Comparison of ENCODE assay signal across 36 cellular contexts in genomic region chr2:238478216-238478615, GRCh38.
"Had no signal": no experiment of that assay in that cellular context is flagged by ENCODE, and none has a peak within 500 bp of the region (broad histone marks: within the 10 kb centered on the region; RNA-seq: fewer than 3 reads in every experiment).

No MANE protein-coding gene starts in this region.

- H3K27ac ChIP-seq: ascending aorta, cardiac muscle cell, VCaP had no signal

- H3K4me3 ChIP-seq: ascending aorta, cardiac muscle cell had no signal

- DNase-seq: activated B cell treated with CpG ODN at 0.5 μM for 24 hours; activated CD4-positive, alpha-beta memory T cell treated with anti-CD3 and anti-CD28 coated beads for 36 hours; activated CD4-positive, alpha-beta T cell treated with anti-CD3 and anti-CD28 coated beads for 48 hours; activated CD4-positive, alpha-beta T cell treated with anti-CD3 and anti-CD28 coated beads, Interleukin-2, amount 50 U/mL, for 1 hour; activated CD4-positive, alpha-beta T cell treated with anti-CD3 and anti-CD28 coated beads, Interleukin-2, amount 50 U/mL, for 4 hours; activated CD4-positive, CD25-positive, alpha-beta regulatory T cell treated with anti-CD3 and anti-CD28 coated beads, Interleukin-2, amount 50 U/mL, for 72 hours; activated CD8-positive, alpha-beta memory T cell treated with anti-CD3 and anti-CD28 coated beads, Interleukin-2, amount 50 U/mL, for 4 hours; activated CD8-positive, alpha-beta T cell treated with anti-CD3 and anti-CD28 coated beads for 36 hours; activated effector memory CD4-positive, alpha-beta T cell treated with anti-CD3 and anti-CD28 coated beads, Interleukin-2, amount 50 U/mL, for 16 hours; activated gamma-delta T cell treated with Interleukin-2 at 50 U/mL for 16 hours; activated naive CD4-positive, alpha-beta T cell; activated naive CD4-positive, alpha-beta T cell treated with anti-CD3 and anti-CD28 coated beads for 36 hours; activated naive CD4-positive, alpha-beta T cell treated with anti-CD3 and anti-CD28 coated beads, Interleukin-2, amount 50 U/mL, for 16 hours; activated naive CD8-positive, alpha-beta T cell treated with anti-CD3 and anti-CD28 coated beads for 36 hours; activated T-cell treated with anti-CD3 and anti-CD28 coated beads for 4 hours; activated T-cell treated with anti-CD3 and anti-CD28 coated beads, Interleukin-2, amount 50 U/mL, for 1 hour; activated T-cell treated with anti-CD3 and anti-CD28 coated beads, Interleukin-2, amount 50 U/mL, for 4 hours; activated T-cell treated with anti-CD3 and anti-CD28 coated beads, Interleukin-2, amount 50 U/mL, for 72 hours; amygdala; anterior cingulate cortex; caudate nucleus; cerebellar nuclear complex; T-helper 1 cell; T-helper 2 cell; T-helper 9 cell had no signal

- H3K4me3 Mint-ChIP-seq: activated B cell treated with CpG ODN at 0.5 μM for 24 hours; activated CD4-positive, alpha-beta memory T cell treated with anti-CD3 and anti-CD28 coated beads for 36 hours; activated CD8-positive, alpha-beta T cell treated with anti-CD3 and anti-CD28 coated beads for 36 hours; activated naive CD4-positive, alpha-beta T cell treated with anti-CD3 and anti-CD28 coated beads for 36 hours; activated naive CD8-positive, alpha-beta T cell treated with anti-CD3 and anti-CD28 coated beads for 36 hours; activated T-cell treated with anti-CD3 and anti-CD28 coated beads, Interleukin-2, amount 50 U/mL, for 4 hours; activated T-cell treated with anti-CD3 and anti-CD28 coated beads, Interleukin-2, amount 50 U/mL, for 72 hours; activated T-helper 1 cell treated with anti-CD3 and anti-CD28 coated beads, Interleukin-12 subunit alpha, Interleukin-12 subunit beta, Interleukin-2, Interleukin-4 antibody, amounts not matched to agents 30 ng/mL and 10 ng/mL and 1 ng/mL, durations not matched to agents 14 hours and 24 hours and 36 hours; activated T-helper 17 cell treated with anti-CD3 and anti-CD28 coated beads, Interleukin-2, amount 50 U/mL, for 72 hours; brain; central memory CD8-positive, alpha-beta T cell; T-helper 1 cell treated with Interleukin-12 subunit alpha and Interleukin-12 subunit beta and Interleukin-4 antibody, amounts not matched to agents 30 μg/mL and 1 μg/mL, for 36 hours; T-helper 2 cell treated with Interferon-gamma antibody and Interleukin-4, amounts not matched to agents 5 μg/mL and 100 μg/mL, for 36 hours had no signal

- FAIRE-seq: bronchial epithelial cell had no signal

- H3K4me1 ChIP-seq: ascending aorta had no signal

- H3K4me1 Mint-ChIP-seq: activated B cell treated with CpG ODN at 0.5 μM for 24 hours; activated naive CD8-positive, alpha-beta T cell treated with anti-CD3 and anti-CD28 coated beads for 36 hours; activated T-helper 17 cell treated with anti-CD3 and anti-CD28 coated beads, Interleukin-2, amount 50 U/mL, for 72 hours; brain; central memory CD8-positive, alpha-beta T cell had no signal

- H3K27me3 ChIP-seq: ascending aorta, cardiac muscle cell had no signal

- H3K27me3 Mint-ChIP-seq: activated B cell treated with CpG ODN at 0.5 μM for 24 hours; activated CD4-positive, alpha-beta memory T cell treated with anti-CD3 and anti-CD28 coated beads for 36 hours; activated CD8-positive, alpha-beta T cell treated with anti-CD3 and anti-CD28 coated beads for 36 hours; activated naive CD8-positive, alpha-beta T cell treated with anti-CD3 and anti-CD28 coated beads for 36 hours; activated T-helper 17 cell treated with anti-CD3 and anti-CD28 coated beads, Interleukin-2, amount 50 U/mL, for 72 hours; brain; central memory CD8-positive, alpha-beta T cell had no signal

- H3K27ac Mint-ChIP-seq: activated B cell treated with CpG ODN at 0.5 μM for 24 hours; activated CD4-positive, alpha-beta memory T cell treated with anti-CD3 and anti-CD28 coated beads for 36 hours; activated CD8-positive, alpha-beta T cell treated with anti-CD3 and anti-CD28 coated beads for 36 hours; activated naive CD4-positive, alpha-beta T cell treated with anti-CD3 and anti-CD28 coated beads for 36 hours; activated naive CD4-positive, alpha-beta T cell treated with anti-CD3 and anti-CD28 coated beads, Interleukin-2, amount 50 U/mL, for 72 hours; activated naive CD8-positive, alpha-beta T cell treated with anti-CD3 and anti-CD28 coated beads for 36 hours; activated T-cell treated with anti-CD3 and anti-CD28 coated beads, Interleukin-2, amount 50 U/mL, for 72 hours; activated T-helper 1 cell treated with anti-CD3 and anti-CD28 coated beads, Interleukin-12 subunit alpha, Interleukin-12 subunit beta, Interleukin-2, Interleukin-4 antibody, amounts not matched to agents 30 ng/mL and 10 ng/mL and 1 ng/mL, durations not matched to agents 14 hours and 24 hours and 36 hours; activated T-helper 17 cell treated with anti-CD3 and anti-CD28 coated beads, Interleukin-2, amount 50 U/mL, for 72 hours; brain; T-helper 1 cell treated with Interleukin-12 subunit alpha and Interleukin-12 subunit beta and Interleukin-4 antibody, amounts not matched to agents 30 μg/mL and 1 μg/mL, for 36 hours; T-helper 2 cell treated with Interferon-gamma antibody and Interleukin-4, amounts not matched to agents 5 μg/mL and 100 μg/mL, for 36 hours had no signal

- ATAC-seq: activated CD8-positive, alpha-beta T cell treated with anti-CD3 and anti-CD28 coated beads for 36 hours; activated naive CD4-positive, alpha-beta T cell treated with anti-CD3 and anti-CD28 coated beads, Interleukin-2, amount 50 U/mL, for 72 hours; activated T-cell treated with anti-CD3 and anti-CD28 coated beads, Interleukin-2, amount 50 U/mL, for 4 hours; activated T-cell treated with anti-CD3 and anti-CD28 coated beads, Interleukin-2, amount 50 U/mL, for 72 hours; activated T-helper 17 cell treated with anti-CD3 and anti-CD28 coated beads, Interleukin-2, amount 50 U/mL, for 72 hours had no signal

- H3K36me3 ChIP-seq: ascending aorta, cardiac muscle cell had no signal
